In the genomic region with DNA sequence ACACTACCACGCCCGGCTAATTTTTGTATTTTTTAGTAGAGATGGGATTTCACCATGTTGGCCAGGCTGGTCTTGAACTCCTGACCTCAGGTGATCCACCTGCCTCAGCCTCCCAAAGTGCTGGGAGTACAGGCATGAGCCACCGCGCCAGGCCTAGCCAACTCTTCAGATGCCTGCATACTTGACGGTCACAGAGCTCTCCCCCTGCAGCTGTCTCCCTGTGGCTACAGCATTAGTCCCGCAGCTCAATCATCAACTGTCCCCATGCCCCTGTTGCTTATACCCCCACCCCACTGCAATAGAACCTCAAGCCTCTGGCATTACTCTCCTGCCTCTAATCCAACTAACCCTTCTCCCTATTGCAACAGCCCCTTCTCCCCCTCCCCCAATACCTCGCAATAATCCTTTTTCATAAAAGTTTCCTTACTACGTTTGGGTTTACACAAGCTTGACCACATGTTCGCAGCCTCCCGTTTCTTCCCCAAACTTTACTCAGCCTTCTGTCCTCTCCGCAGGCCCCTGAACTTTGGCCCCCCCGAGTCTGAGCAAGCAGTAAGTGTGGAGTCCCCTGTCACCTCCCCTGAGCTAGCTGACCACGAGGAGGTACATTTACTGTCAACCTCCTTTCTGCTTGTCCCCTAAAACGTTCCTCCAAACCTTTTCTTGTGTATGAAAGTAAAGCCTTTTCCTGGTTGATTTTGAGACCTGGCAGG, we compare ENCODE assay signal across 18 cellular contexts. TPM values are rescaled to one million over a fixed set of nuclear protein-coding genes. Genes with fewer than 3 reads are reported as not detected.
DNase-seq lines count a peak whose midpoint lies in the region; ATAC-seq and TF ChIP-seq lines count a peak whose summit lies in the region.
"Had no signal": no experiment of that assay in that cellular context is flagged by ENCODE, and none has a peak within 500 bp of the region (broad histone marks: within the 10 kb centered on the region; RNA-seq: fewer than 3 reads in every experiment).

No MANE protein-coding gene starts in this region.

- H3K4me1 Mint-ChIP-seq in activated naive CD4-positive, alpha-beta T cell treated with anti-CD3 and anti-CD28 coated beads, Interleukin-2, amount 10 ng/mL, durations not matched to agents 7 days and 5 days = peaks cover 34% of the 10 kb centered on the region
- peaks cover 23% of the 10 kb centered on the region for H3K4me1 Mint-ChIP-seq in dendritic cell treated with granulocyte-macrophage colony-stimulating factor and Interleukin-4, amounts not matched to agents 40 ng/mL and 50 ng/mL, for 4 days (ENCODE audit: low read depth)
- peaks cover 12 to 38% of the 10 kb centered on the region in 2 donors for H3K4me1 Mint-ChIP-seq in stimulated activated naive B cell treated with anti-CD40 and anti-IgM and Interleukin-4, amounts not matched to agents 10 μg/mL and 1 μg/mL and 100 μg/mL, for 72 hours

- H3K27me3 ChIP-seq in Panc1 (ENCODE audit: control insufficient read depth, insufficient read depth, low read length) = no peaks in the 10 kb centered on the region
- H3K27me3 ChIP-seq: testis had no signal

- 0 out of 2 replicates have a peak, but pooled peaks cover 3% of the 10 kb centered on the region for H3K9me3 ChIP-seq in Panc1 (ENCODE audit: control insufficient read depth, insufficient read depth, low read depth, low read length)
- H3K9me3 ChIP-seq: HAP-1, psoas muscle, testis had no signal

- BruUV-seq in Panc1 (replicated peaks; lab: Mats Ljungman, UMichigan) = no TSS peak

- peaks cover 3% of the 10 kb centered on the region for H3K9me3 Mint-ChIP-seq in activated naive CD4-positive, alpha-beta T cell treated with anti-CD3 and anti-CD28 coated beads, Interleukin-2, amount 10 ng/mL, durations not matched to agents 7 days and 5 days
- no peaks in the 10 kb centered on the region for H3K9me3 Mint-ChIP-seq in dendritic cell treated with granulocyte-macrophage colony-stimulating factor and Interleukin-4, amounts not matched to agents 40 ng/mL and 50 ng/mL, for 4 days
- H3K9me3 Mint-ChIP-seq in stimulated activated naive B cell treated with anti-CD40 and anti-IgM and Interleukin-4, amounts not matched to agents 10 μg/mL and 1 μg/mL and 100 μg/mL, for 72 hours = no peaks in the 10 kb centered on the region

- no peaks in the 10 kb centered on the region for H3K27me3 Mint-ChIP-seq in activated naive CD4-positive, alpha-beta T cell treated with anti-CD3 and anti-CD28 coated beads, Interleukin-2, amount 10 ng/mL, durations not matched to agents 7 days and 5 days
- no peaks in the 10 kb centered on the region for H3K27me3 Mint-ChIP-seq in dendritic cell treated with granulocyte-macrophage colony-stimulating factor and Interleukin-4, amounts not matched to agents 40 ng/mL and 50 ng/mL, for 4 days
- no peaks in the 10 kb centered on the region for H3K27me3 Mint-ChIP-seq in stimulated activated naive B cell treated with anti-CD40 and anti-IgM and Interleukin-4, amounts not matched to agents 10 μg/mL and 1 μg/mL and 100 μg/mL, for 72 hours

- DNase-seq in activated naive CD4-positive, alpha-beta T cell treated with anti-CD3 and anti-CD28 coated beads, Interleukin-2, amount 10 ng/mL, durations not matched to agents 7 days and 5 days = no peak
- DNase-seq in activated naive CD4-positive, alpha-beta T cell treated with Interleukin-2 at 50 U/mL for 16 hours = no peak
- DNase-seq in Panc1 (ENCODE audit: low read depth, low spot score) (no peak), NCI-H2196 (lab: John Stamatoyannopoulos, UW; ENCODE audit: unreplicated experiment) (no peak), left cardiac atrium (no peak)
- DNase-seq in stimulated activated naive B cell treated with anti-CD40 and anti-IgM and Interleukin-4, amounts not matched to agents 10 μg/mL and 1 μg/mL and 100 μg/mL, for 72 hours = no peak
- DNase-seq: DMS79 treated with DMSO at 0.1 percent for 48 hours, head of caudate nucleus, KG1, NCI-H187, NCI-H524, psoas muscle, RPMI8226, testis had no signal

- no peak for TF ChIP-seq CTCF in Panc1 (IDR thresholded peaks at IDR 0.05)

- in situ Hi-C loops in Panc1 (cut with HindIII; ENCODE audit: low pct_unique_long_range_greater_than_20kb, low sequenced_read_pairs) = no loop called here

- H3K27ac ChIP-seq in Panc1 (ENCODE audit: low read length) = peak overlapping the region; percentile 57; the same call in 1 of the 2 replicates
- H3K27ac ChIP-seq: psoas muscle, testis had no signal

- H3K4me3 Mint-ChIP-seq in activated naive CD4-positive, alpha-beta T cell treated with anti-CD3 and anti-CD28 coated beads, Interleukin-2, amount 10 ng/mL, durations not matched to agents 7 days and 5 days = peak overlapping the region; percentile 28
- no peak overlapping the region for H3K4me3 Mint-ChIP-seq in dendritic cell treated with granulocyte-macrophage colony-stimulating factor and Interleukin-4, amounts not matched to agents 40 ng/mL and 50 ng/mL, for 4 days
- peak overlapping the region; percentile 34 to 51 for H3K4me3 Mint-ChIP-seq in stimulated activated naive B cell treated with anti-CD40 and anti-IgM and Interleukin-4, amounts not matched to agents 10 μg/mL and 1 μg/mL and 100 μg/mL, for 72 hours

- peak overlapping the region; percentile 35 to 88 for H3K4me3 ChIP-seq in Panc1 (ENCODE audit: low read depth in 2 of 2, low read length in 2 of 2)
- H3K4me3 ChIP-seq: testis had no signal

- H3K36me3 ChIP-seq in Panc1 (ENCODE audit: control insufficient read depth, insufficient read depth, low read length) = peaks cover 3% of the 10 kb centered on the region; the same call in 1 of the 2 replicates

- H3K4me1 ChIP-seq in Panc1 (ENCODE audit: control insufficient read depth, insufficient read depth, low read length) = no peaks in the 10 kb centered on the region; the same call in 1 of the 2 replicates

- no peak overlapping the region for H3K27ac Mint-ChIP-seq in activated naive CD4-positive, alpha-beta T cell treated with anti-CD3 and anti-CD28 coated beads, Interleukin-2, amount 10 ng/mL, durations not matched to agents 7 days and 5 days
- peak overlapping the region; percentile 99 for H3K27ac Mint-ChIP-seq in dendritic cell treated with granulocyte-macrophage colony-stimulating factor and Interleukin-4, amounts not matched to agents 40 ng/mL and 50 ng/mL, for 4 days
- no peak overlapping the region for H3K27ac Mint-ChIP-seq in stimulated activated naive B cell treated with anti-CD40 and anti-IgM and Interleukin-4, amounts not matched to agents 10 μg/mL and 1 μg/mL and 100 μg/mL, for 72 hours

- intact Hi-C loops in Panc1 (cut with micrococcal nuclease; ENCODE audit: unreplicated experiment) (no loop called here), left cardiac atrium (cut with DNase I) (loop anchor here in 1 of 2 donors (10.0 kb wide), 1 partner anchor 58 kb away; no protein-coding TSS in a partner anchor)
- intact Hi-C loops in dendritic cell treated with granulocyte-macrophage colony-stimulating factor and Interleukin-4, amounts not matched to agents 40 ng/mL and 50 ng/mL, for 4 days (cut with micrococcal nuclease) = no loop called here

- POLR2A ChIA-PET in Panc1 (lab: Charles Lee) = no interaction called here

- peaks cover 18% of the 10 kb centered on the region for H3K36me3 Mint-ChIP-seq in activated naive CD4-positive, alpha-beta T cell treated with anti-CD3 and anti-CD28 coated beads, Interleukin-2, amount 10 ng/mL, durations not matched to agents 7 days and 5 days
- peaks cover 40% of the 10 kb centered on the region for H3K36me3 Mint-ChIP-seq in dendritic cell treated with granulocyte-macrophage colony-stimulating factor and Interleukin-4, amounts not matched to agents 40 ng/mL and 50 ng/mL, for 4 days (ENCODE audit: low read depth)
- H3K36me3 Mint-ChIP-seq in stimulated activated naive B cell treated with anti-CD40 and anti-IgM and Interleukin-4, amounts not matched to agents 10 μg/mL and 1 μg/mL and 100 μg/mL, for 72 hours = peaks cover 7 to 18% of the 10 kb centered on the region in 2 donors

- ATAC-seq in Panc1 (no peak), GM21515 (IDR thresholded peaks at IDR 0.05; ENCODE audit: unreplicated experiment) (no peak), left cardiac atrium (no peak)
- no peak for ATAC-seq in stimulated activated naive B cell treated with anti-CD40 and anti-IgM and Interleukin-4, amounts not matched to agents 10 μg/mL and 1 μg/mL and 100 μg/mL, for 72 hours (replicated peaks)
- ATAC-seq: psoas muscle had no signal

- CTCF ChIA-PET in activated naive CD4-positive, alpha-beta T cell treated with anti-CD3 and anti-CD28 coated beads, Interleukin-2, amount 10 ng/mL, durations not matched to agents 7 days and 5 days (lab: Charles Lee) = interaction anchor here (1.1 kb wide), 1 partner anchor 8 kb away, joined by 3 read pairs; no protein-coding TSS in a partner anchor
- CTCF ChIA-PET in Panc1 (lab: Charles Lee) = interaction anchor here (0.6 kb wide), 2 partner anchors 57 to 93 kb away, joined by 3 to 5 read pairs; no protein-coding TSS in a partner anchor

RNA-seq across cellular contexts. Expression of gene ZNF77, which starts 1.7 kb away (rescaled TPM):
- total RNA-seq in Panc1 (2021; ENCODE audit: unreplicated experiment) (4.5 TPM), left cardiac atrium (1 to 10 TPM; 2.7 to 3.5 TPM)
- polyA plus RNA-seq in Panc1 (2012; ENCODE audit: insufficient read length) = 2.7 TPM

RNA-seq across cellular contexts. Expression of gene TLE6, which starts 34.3 kb away (rescaled TPM):
- total RNA-seq in Panc1 (2021; ENCODE audit: unreplicated experiment) = 4.0 TPM
- polyA plus RNA-seq in Panc1 (2012; ENCODE audit: insufficient read length) = 5.4 TPM
- 1 to 10 TPM in 1 of 2 donors, under 1 TPM in 1; 0.65 to 1.9 TPM for total RNA-seq in left cardiac atrium
- total RNA-seq: mononuclear cell had no signal

RNA-seq across cellular contexts. Expression of gene ZNF57, which starts 42.4 kb away (rescaled TPM):
- total RNA-seq in Panc1 (2021; ENCODE audit: unreplicated experiment) = 4.9 TPM
- polyA plus RNA-seq in Panc1 (2012; ENCODE audit: insufficient read length) = 2.7 TPM
- 1 to 10 TPM; 2.2 to 2.9 TPM for total RNA-seq in left cardiac atrium
